20 cellular contexts compared by ENCODE assay signal in the genomic region with DNA sequence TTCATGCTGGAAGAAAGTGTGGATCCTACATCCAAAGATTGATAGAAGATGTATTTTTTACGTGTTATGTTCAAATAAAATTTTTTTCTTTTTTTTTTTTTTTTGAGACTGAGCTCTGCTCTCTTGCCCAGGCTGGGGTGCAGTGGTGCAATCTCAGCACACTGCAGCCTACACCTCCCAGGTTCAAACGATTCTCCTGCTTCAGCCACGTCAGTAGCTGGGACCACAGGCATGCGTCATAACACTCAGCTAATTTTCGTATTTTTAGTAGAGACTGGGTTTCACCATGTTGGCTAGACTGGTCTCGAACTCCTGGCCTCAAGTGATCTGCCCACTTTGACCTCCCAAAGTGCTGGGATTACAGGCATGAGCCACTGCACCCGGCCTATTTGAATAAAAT.
A peak's percentile ranks its signal among the peaks of the same experiment; 100 is the strongest.
DNase-seq lines count a peak whose midpoint lies in the region; ATAC-seq lines count a peak whose summit lies in the region.
"Had no signal": no experiment of that assay in that cellular context is flagged by ENCODE, and none has a peak within 500 bp of the region (broad histone marks: within the 10 kb centered on the region; RNA-seq: fewer than 3 reads in every experiment).

No MANE protein-coding gene starts in this region.

- intact Hi-C loops in activated CD4-positive, alpha-beta memory T cell treated with anti-CD3 and anti-CD28 coated beads for 36 hours (cut with micrococcal nuclease), result loop anchor here (10.0 kb wide), 1 partner anchor 1256 kb away; no protein-coding TSS in a partner anchor

- H3K4me1 Mint-ChIP-seq in activated CD4-positive, alpha-beta memory T cell treated with anti-CD3 and anti-CD28 coated beads for 36 hours (ENCODE audit: low read depth), result peaks cover 75% of the 10 kb centered on the region
- H3K4me1 Mint-ChIP-seq in activated CD4-positive, alpha-beta memory T cell treated with anti-CD3 and anti-CD28 coated beads, Interleukin-2, amount 10 ng/mL, durations not matched to agents 7 days and 5 days, result peaks cover 61% of the 10 kb centered on the region
- peaks cover 62% of the 10 kb centered on the region for H3K4me1 Mint-ChIP-seq in central memory CD8-positive, alpha-beta T cell

- peak overlapping the region; percentile 15 for H3K27ac Mint-ChIP-seq in activated CD4-positive, alpha-beta memory T cell treated with anti-CD3 and anti-CD28 coated beads for 36 hours
- no peak overlapping the region for H3K27ac Mint-ChIP-seq in activated CD4-positive, alpha-beta memory T cell treated with anti-CD3 and anti-CD28 coated beads, Interleukin-2, amount 10 ng/mL, durations not matched to agents 7 days and 5 days
- H3K27ac Mint-ChIP-seq in central memory CD8-positive, alpha-beta T cell (ENCODE audit: low read depth), result peak overlapping the region; percentile 26

- peaks cover 3% of the 10 kb centered on the region for H3K36me3 Mint-ChIP-seq in activated CD4-positive, alpha-beta memory T cell treated with anti-CD3 and anti-CD28 coated beads for 36 hours
- peaks cover 38% of the 10 kb centered on the region for H3K36me3 Mint-ChIP-seq in activated CD4-positive, alpha-beta memory T cell treated with anti-CD3 and anti-CD28 coated beads, Interleukin-2, amount 10 ng/mL, durations not matched to agents 7 days and 5 days (ENCODE audit: low read depth)
- H3K36me3 Mint-ChIP-seq in central memory CD8-positive, alpha-beta T cell (ENCODE audit: insufficient read depth), result peaks cover 22% of the 10 kb centered on the region

- POLR2A ChIA-PET in activated CD4-positive, alpha-beta memory T cell treated with anti-CD3 and anti-CD28 coated beads for 36 hours (lab: Charles Lee), result interaction anchor here (1.0 kb wide), 1 partner anchor 66 kb away, joined by 3 read pairs; a partner anchor contains a TSS
- POLR2A ChIA-PET in activated CD4-positive, alpha-beta memory T cell treated with anti-CD3 and anti-CD28 coated beads, Interleukin-2, amount 10 ng/mL, durations not matched to agents 7 days and 5 days (lab: Charles Lee), result interaction anchor here (4.1 kb wide), 1 partner anchor 64 kb away, joined by 63 read pairs; a partner anchor contains a TSS

- DNase-seq in activated CD4-positive, alpha-beta memory T cell treated with anti-CD3 and anti-CD28 coated beads for 36 hours, result peak; percentile 58
- no peak for DNase-seq in activated CD4-positive, alpha-beta memory T cell treated with anti-CD3 and anti-CD28 coated beads, Interleukin-2, amount 10 ng/mL, durations not matched to agents 7 days and 5 days
- peak; percentile 30 for DNase-seq in stimulated activated CD4-positive, alpha-beta T cell treated with anti-CD3 and anti-CD28 coated beads, Interleukin-15, amount 100 ng/mL, for 24 hours
- DNase-seq in stimulated activated CD4-positive, alpha-beta T cell treated with anti-CD3 and anti-CD28 coated beads, Interleukin-4, amount 100 ng/mL, for 24 hours, result no peak
- DNase-seq in central memory CD8-positive, alpha-beta T cell (ENCODE audit: low spot score in 2 of 2), result no peak
- DNase-seq in NCI-H345 treated with DMSO at 0.1 percent for 48 hours (lab: John Stamatoyannopoulos, UW; ENCODE audit: unreplicated experiment) (no peak), hippocampal formation (lab: John Stamatoyannopoulos, UW) (no peak)
- DNase-seq: activated CD4-positive, CD25-positive, alpha-beta regulatory T cell; KBM-7; left colon; NCI-H1092 treated with DMSO at 0.1 percent for 48 hours; NCI-H1694 treated with DMSO at 0.1 percent for 48 hours; NCI-H510A; pancreas; RPMI8226; substantia nigra; upper lobe of right lung had no signal

- H3K4me3 Mint-ChIP-seq in activated CD4-positive, alpha-beta memory T cell treated with anti-CD3 and anti-CD28 coated beads for 36 hours, result no peak overlapping the region
- no peak overlapping the region for H3K4me3 Mint-ChIP-seq in activated CD4-positive, alpha-beta memory T cell treated with anti-CD3 and anti-CD28 coated beads, Interleukin-2, amount 10 ng/mL, durations not matched to agents 7 days and 5 days
- H3K4me3 Mint-ChIP-seq in central memory CD8-positive, alpha-beta T cell, result peak overlapping the region; percentile 34
- H3K4me3 Mint-ChIP-seq: neural crest cell had no signal

- CTCF ChIA-PET in activated CD4-positive, alpha-beta memory T cell treated with anti-CD3 and anti-CD28 coated beads for 36 hours (lab: Charles Lee), result interaction anchor here (1.0 kb wide), 2 partner anchors 27 to 218 kb away, joined by 3 to 4 read pairs; no protein-coding TSS in a partner anchor
- CTCF ChIA-PET in activated CD4-positive, alpha-beta memory T cell treated with anti-CD3 and anti-CD28 coated beads, Interleukin-2, amount 10 ng/mL, durations not matched to agents 7 days and 5 days (lab: Charles Lee), result interaction anchor here (1.0 to 1.8 kb wide), 2 partner anchors 14 to 219 kb away, joined by 3 to 4 read pairs; no protein-coding TSS in a partner anchor

- H3K27me3 Mint-ChIP-seq in activated CD4-positive, alpha-beta memory T cell treated with anti-CD3 and anti-CD28 coated beads for 36 hours, result no peaks in the 10 kb centered on the region
- H3K27me3 Mint-ChIP-seq in activated CD4-positive, alpha-beta memory T cell treated with anti-CD3 and anti-CD28 coated beads, Interleukin-2, amount 10 ng/mL, durations not matched to agents 7 days and 5 days, result no peaks in the 10 kb centered on the region
- H3K27me3 Mint-ChIP-seq in central memory CD8-positive, alpha-beta T cell, result no peaks in the 10 kb centered on the region

- no peaks in the 10 kb centered on the region for H3K9me3 Mint-ChIP-seq in activated CD4-positive, alpha-beta memory T cell treated with anti-CD3 and anti-CD28 coated beads for 36 hours
- no peaks in the 10 kb centered on the region for H3K9me3 Mint-ChIP-seq in activated CD4-positive, alpha-beta memory T cell treated with anti-CD3 and anti-CD28 coated beads, Interleukin-2, amount 10 ng/mL, durations not matched to agents 7 days and 5 days
- no peaks in the 10 kb centered on the region for H3K9me3 Mint-ChIP-seq in central memory CD8-positive, alpha-beta T cell

- ATAC-seq in central memory CD8-positive, alpha-beta T cell (replicated peaks; ENCODE audit: extremely low read depth, poor library complexity, severe bottlenecking), result peak; percentile 35
- no peak for ATAC-seq in GM19395 (IDR thresholded peaks at IDR 0.05; ENCODE audit: unreplicated experiment)
- ATAC-seq: HCT116, left colon, pancreas, upper lobe of right lung had no signal

Comparison
In these comparisons a context has a peak if more than half of its experiments do, and no peak if none do; other contexts are left out.
1. DNase-seq: peak in activated CD4-positive, alpha-beta memory T cell treated with anti-CD3 and anti-CD28 coated beads for 36 hours (single experiment) and stimulated activated CD4-positive, alpha-beta T cell treated with anti-CD3 and anti-CD28 coated beads, Interleukin-15, amount 100 ng/mL, for 24 hours (single experiment); none in activated CD4-positive, alpha-beta memory T cell treated with anti-CD3 and anti-CD28 coated beads, Interleukin-2, amount 10 ng/mL, durations not matched to agents 7 days and 5 days (single experiment), stimulated activated CD4-positive, alpha-beta T cell treated with anti-CD3 and anti-CD28 coated beads, Interleukin-4, amount 100 ng/mL, for 24 hours (single experiment), central memory CD8-positive, alpha-beta T cell (0 of 2), NCI-H345 treated with DMSO at 0.1 percent for 48 hours (single experiment) and hippocampal formation (0 of 2).